In genomic region chr3:12884104-12884742, GRCh38 we compare ENCODE assay signal across 14 cellular contexts. TPM values are rescaled to one million over a fixed set of nuclear protein-coding genes. Genes with fewer than 3 reads are reported as not detected.
DNase-seq lines count a peak whose midpoint lies in the region; ATAC-seq and TF ChIP-seq lines count a peak whose summit lies in the region.
"Had no signal": no experiment of that assay in that cellular context is flagged by ENCODE, and none has a peak within 500 bp of the region (broad histone marks: within the 10 kb centered on the region; RNA-seq: fewer than 3 reads in every experiment).

No MANE protein-coding gene starts in this region.

- peak; percentile 6 for TF ChIP-seq CTCF in retinal pigment epithelial cell (conservative IDR thresholded peaks at IDR 0.05; ENCODE audit: low read depth, low read length)

- H3K4me3 ChIP-seq in retinal pigment epithelial cell (ENCODE audit: low read length) = no peak overlapping the region
- H3K4me3 ChIP-seq: smooth muscle cell had no signal

- DNase-seq in EL (peak; percentile 25), anterior cingulate cortex (lab: John Stamatoyannopoulos, UW) (peak in 53 of 58 donors; percentile 30 to 87 (median 67)), left ventricle myocardium superior (peak; percentile 78), retinal pigment epithelial cell (ENCODE audit: low read depth) (no peak), NCI-H526 (lab: John Stamatoyannopoulos, UW) (no peak), SIG-M5 (lab: John Stamatoyannopoulos, UW) (no peak)
- DNase-seq: activated CD4-positive, alpha-beta memory T cell treated with anti-CD3 and anti-CD28 coated beads, Interleukin-2, amount 10 ng/mL, durations not matched to agents 7 days and 5 days; activated naive CD8-positive, alpha-beta T cell treated with anti-CD3 and anti-CD28 coated beads for 36 hours; kidney glomerular epithelial cell; NCI-H2107; SK-N-SH had no signal

- intact Hi-C loops in left ventricle myocardium superior (cut with micrococcal nuclease) = no loop called here

- peak; percentile 95 for ATAC-seq in left ventricle myocardium superior
- no peak for ATAC-seq in GM21447 (IDR thresholded peaks at IDR 0.05; ENCODE audit: unreplicated experiment)
- ATAC-seq in HG02885 (IDR thresholded peaks at IDR 0.05; ENCODE audit: poor library complexity, unreplicated experiment) = no peak

RNA-seq across cellular contexts. Expression of gene RPL32, which starts 42.9 kb away (rescaled TPM):
- 931 TPM for total RNA-seq in left ventricle myocardium superior

Comparison
In these comparisons a context has a peak if more than half of its experiments do, and no peak if none do; other contexts are left out.
1. DNase-seq: peak in EL (single experiment), anterior cingulate cortex (53 of 58) and left ventricle myocardium superior (single experiment); none in retinal pigment epithelial cell (single experiment), NCI-H526 (0 of 2) and SIG-M5 (single experiment).